ENCODE assay signal across 7 cellular contexts in the genomic region with DNA sequence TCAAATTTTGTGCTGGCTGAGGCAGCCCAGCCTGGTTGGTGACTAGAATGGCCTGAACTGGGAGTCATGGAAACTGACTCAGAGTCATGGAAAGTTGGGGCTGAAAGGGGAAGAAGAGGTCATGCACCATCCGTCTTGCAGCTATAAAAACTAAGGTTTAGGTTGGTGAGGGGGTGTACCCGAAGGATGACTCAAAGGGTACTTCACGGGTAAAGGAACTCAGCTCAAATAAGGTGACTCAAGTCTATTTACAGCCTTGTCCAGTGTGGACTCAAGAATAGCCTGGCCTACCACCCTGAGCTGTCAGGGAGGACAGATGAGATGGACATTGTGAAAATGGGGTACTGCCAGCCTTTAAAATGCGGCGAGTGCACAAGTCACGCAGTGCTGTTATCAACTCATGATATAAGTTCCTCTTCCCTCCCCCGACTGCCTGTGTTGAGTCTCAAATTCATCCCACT. TPM values are rescaled to one million over a fixed set of nuclear protein-coding genes. Genes with fewer than 3 reads are reported as not detected.
A peak's percentile ranks its signal among the peaks of the same experiment; 100 is the strongest.
DNase-seq lines count a peak whose midpoint lies in the region; ATAC-seq, FAIRE-seq and TF ChIP-seq lines count a peak whose summit lies in the region.

No MANE protein-coding gene starts in this region.

- FAIRE-seq in small intestine (lab: Jason Lieb, UNC): no peak

- no peak for TF ChIP-seq POLR2A in spleen (IDR thresholded peaks at IDR 0.05)

- H3K4me3 Mint-ChIP-seq in activated T-helper 17 cell treated with anti-CD3 and anti-CD28 coated beads, Interleukin-2, amount 50 U/mL, for 72 hours: peak overlapping the region; percentile 63

- H3K36me3 Mint-ChIP-seq in activated T-helper 17 cell treated with anti-CD3 and anti-CD28 coated beads, Interleukin-2, amount 50 U/mL, for 72 hours (ENCODE audit: low read depth): peaks cover 19% of the 10 kb centered on the region

- peaks cover 0 to 12% (median 0%) of the 10 kb centered on the region in 7 donors for H3K27me3 ChIP-seq in spleen (replicated peaks in 1 of 7)
- H3K27me3 ChIP-seq in small intestine (ENCODE audit: control insufficient read depth in 2 of 2, insufficient read depth in 2 of 2, low read length in 2 of 2): no peaks in the 10 kb centered on the region

- H3K4me3 ChIP-seq in spleen (no peak overlapping the region), small intestine (ENCODE audit: low read depth in 1 of 2, low read length in 2 of 2) (no peak overlapping the region)

- intact Hi-C loops in spleen (cut with DNase I; ENCODE audit: low total_unique reads): no loop called here

- H3K9me3 ChIP-seq in spleen (no peaks in the 10 kb centered on the region), small intestine (ENCODE audit: control insufficient read depth, low read depth) (no peaks in the 10 kb centered on the region)

- H3K36me3 ChIP-seq in spleen (no peaks in the 10 kb centered on the region), small intestine (ENCODE audit: control insufficient read depth in 2 of 2, insufficient read depth in 2 of 2, low read length in 2 of 2) (no peaks in the 10 kb centered on the region)

- peaks cover 21% of the 10 kb centered on the region for H3K27me3 Mint-ChIP-seq in activated T-helper 17 cell treated with anti-CD3 and anti-CD28 coated beads, Interleukin-2, amount 50 U/mL, for 72 hours

- ATAC-seq in GM19023 (IDR thresholded peaks at IDR 0.05; ENCODE audit: unreplicated experiment): peak; percentile 58
- ATAC-seq in HG03159 (IDR thresholded peaks at IDR 0.05; ENCODE audit: unreplicated experiment): peak; percentile 41
- ATAC-seq in activated T-helper 17 cell treated with anti-CD3 and anti-CD28 coated beads, Interleukin-2, amount 50 U/mL, for 72 hours (replicated peaks): peak; percentile 91

- H3K9me3 Mint-ChIP-seq in activated T-helper 17 cell treated with anti-CD3 and anti-CD28 coated beads, Interleukin-2, amount 50 U/mL, for 72 hours: peaks cover 10% of the 10 kb centered on the region

- peaks cover 0 to 12% (median 2%) of the 10 kb centered on the region in 6 donors for H3K4me1 ChIP-seq in spleen
- no peaks in the 10 kb centered on the region for H3K4me1 ChIP-seq in small intestine (ENCODE audit: control insufficient read depth in 2 of 2, insufficient read depth in 1 of 2, low read depth in 1 of 2, low read length in 1 of 2)

- peaks cover 21% of the 10 kb centered on the region for H3K4me1 Mint-ChIP-seq in activated T-helper 17 cell treated with anti-CD3 and anti-CD28 coated beads, Interleukin-2, amount 50 U/mL, for 72 hours

- peak overlapping the region; percentile 95 for H3K27ac Mint-ChIP-seq in activated T-helper 17 cell treated with anti-CD3 and anti-CD28 coated beads, Interleukin-2, amount 50 U/mL, for 72 hours

- DNase-seq in spleen (no peak), NCI-H1694 (lab: John Stamatoyannopoulos, UW) (no peak), small intestine (no peak), COLO829 (ENCODE audit: low spot score) (no peak)

- 32 to 49% (median 39%) methylated on average over 7 of the region's 7 CpGs for WGBS in spleen, 5 donors
- 67 to 75% (median 72%) methylated on average over 7 of the region's 7 CpGs for WGBS in small intestine, 3 donors

- no peak for TF ChIP-seq CTCF in spleen (IDR thresholded peaks at IDR 0.05 in 8 of 11, conservative IDR thresholded peaks at IDR 0.05 in 3 of 11)

- H3K27ac ChIP-seq in spleen (peak overlapping the region in 5 of 8 donors; percentile 6 to 35 (median 30)), small intestine (ENCODE audit: low read depth in 1 of 2, low read length in 1 of 2) (no peak overlapping the region)

RNA-seq across cellular contexts. Expression of gene CD300LB, which starts 18.6 kb away (rescaled TPM):
- not detected for total RNA-seq in activated T-helper 17 cell treated with anti-CD3 and anti-CD28 coated beads, Interleukin-2, amount 50 U/mL, for 72 hours
- 1 to 10 TPM; 1.2 to 5.6 (median 3.0) TPM for total RNA-seq in spleen
- polyA plus RNA-seq in spleen (1 to 10 TPM in 2 of 3 donors, under 1 TPM in 1; 0.47 to 2.0 (median 1.0) TPM), small intestine (under 1 TPM in 2 of 3 donors, not detected in 1; 0.13 to 0.27 TPM)

RNA-seq across cellular contexts. Expression of gene CD300C, which starts 33.3 kb away (rescaled TPM):
- under 1 TPM in 1 of 2 donors, not detected in 1; 0.28 TPM for total RNA-seq in activated T-helper 17 cell treated with anti-CD3 and anti-CD28 coated beads, Interleukin-2, amount 50 U/mL, for 72 hours
- total RNA-seq in spleen: 10 to 100 TPM in 2 of 7 donors, 1 to 10 TPM in 5; 4.3 to 10.3 (median 6.0) TPM
- polyA plus RNA-seq in spleen (1 to 10 TPM in 2 of 3 donors, under 1 TPM in 1; 0.96 to 1.2 (median 1.0) TPM), small intestine (1 to 10 TPM in 1 of 3 donors, under 1 TPM in 1, not detected in 1; 0.81 to 1.1 TPM)

RNA-seq across cellular contexts. Expression of gene CD300A, which starts 46.2 kb away (rescaled TPM):
- total RNA-seq in activated T-helper 17 cell treated with anti-CD3 and anti-CD28 coated beads, Interleukin-2, amount 50 U/mL, for 72 hours: 10 to 100 TPM in 1 of 2 donors, 1 to 10 TPM in 1; 3.0 to 29.1 TPM
- total RNA-seq in spleen: 100 to 1,000 TPM in 6 of 7 donors, 10 to 100 TPM in 1; 95.6 to 142 (median 111) TPM
- polyA plus RNA-seq in spleen (10 to 100 TPM; 34.2 to 93.3 (median 76.1) TPM), small intestine (1 to 10 TPM; 1.1 to 5.9 (median 5.5) TPM)

RNA-seq across cellular contexts. Expression of gene CD300H, which starts 54.7 kb away (rescaled TPM):
- total RNA-seq in activated T-helper 17 cell treated with anti-CD3 and anti-CD28 coated beads, Interleukin-2, amount 50 U/mL, for 72 hours: not detected
- 10 to 100 TPM in 1 of 7 donors, 1 to 10 TPM in 4, not detected in 2; 1.8 to 20.0 (median 3.7) TPM for total RNA-seq in spleen
- polyA plus RNA-seq in spleen: 1 to 10 TPM; 1.5 to 4.8 (median 4.1) TPM
- polyA plus RNA-seq in small intestine: not detected

Comparison
In these comparisons a context has a peak if more than half of its experiments do, and no peak if none do; other contexts are left out.
1. ATAC-seq: peak in every context shown above with its lines; median percentile 91 in activated T-helper 17 cell treated with anti-CD3 and anti-CD28 coated beads, Interleukin-2, amount 50 U/mL, for 72 hours; 58 in GM19023; 41 in HG03159.
2. H3K27ac ChIP-seq: peak in spleen (5 of 8); none in small intestine (0 of 2).
3. RNA of gene CD300C, which starts 33.3 kb away (total RNA-seq): 4.3 to 10.3 TPM in spleen; 0.28 TPM in activated T-helper 17 cell treated with anti-CD3 and anti-CD28 coated beads, Interleukin-2, amount 50 U/mL, for 72 hours; every median in the first group is over 4 times any median in the second.